Comparison of ENCODE assay signal across 10 cellular contexts in genomic region chr9:132798817-132799790, GRCh38.
DNase-seq lines count a peak whose midpoint lies in the region; ATAC-seq, FAIRE-seq and TF ChIP-seq lines count a peak whose summit lies in the region.
"Had no signal": no experiment of that assay in that cellular context is flagged by ENCODE, and none has a peak within 500 bp of the region (broad histone marks: within the 10 kb centered on the region; RNA-seq: fewer than 3 reads in every experiment).

No MANE protein-coding gene starts in this region.

- H3K36me3 ChIP-seq in brain microvascular endothelial cell (replicated peaks), result no peaks in the 10 kb centered on the region

- H3K27me3 ChIP-seq in brain microvascular endothelial cell (replicated peaks), result peaks cover 14% of the 10 kb centered on the region

- in situ Hi-C loops in brain microvascular endothelial cell (cut with HindIII; ENCODE audit: low pct_ligation_motif_present, low sequenced_read_pairs), result no loop called here

- peak; percentile 17 for TF ChIP-seq CTCF in brain microvascular endothelial cell (IDR thresholded peaks at IDR 0.05; ENCODE audit: low read depth, low read length, missing control alignments)

- ATAC-seq in GM18519 (IDR thresholded peaks at IDR 0.05; ENCODE audit: low FRiP score, unreplicated experiment), result no peak
- ATAC-seq in GM21786 (IDR thresholded peaks at IDR 0.05; ENCODE audit: unreplicated experiment), result no peak

- DNase-seq in GF-D8 (lab: John Stamatoyannopoulos, UW) (peak; percentile 88), NCI-H1092 treated with DMSO at 0.1 percent for 48 hours (lab: John Stamatoyannopoulos, UW) (peak; percentile 25), brain microvascular endothelial cell (no peak), mucosa of gallbladder (ENCODE audit: low spot score) (peak; percentile 61), CD1c-positive myeloid dendritic cell (ENCODE audit: extremely low spot score) (no peak), frontal cortex (ENCODE audit: low spot score in 2 of 2) (no peak)

- no peak overlapping the region for H3K27ac ChIP-seq in brain microvascular endothelial cell

- FAIRE-seq in frontal cortex (lab: Jason Lieb, UNC), result no peak
- FAIRE-seq: RCC 7860 had no signal

- no peak overlapping the region for H3K4me3 ChIP-seq in brain microvascular endothelial cell (ENCODE audit: low read depth, low read length)
- H3K4me3 ChIP-seq: coronary artery had no signal

Comparison
In these comparisons a context has a peak if more than half of its experiments do, and no peak if none do; other contexts are left out.
1. DNase-seq: peak in GF-D8 (single experiment), NCI-H1092 treated with DMSO at 0.1 percent for 48 hours (single experiment) and mucosa of gallbladder (single experiment); none in brain microvascular endothelial cell (single experiment), CD1c-positive myeloid dendritic cell (single experiment) and frontal cortex (0 of 2).